ENCODE assay signal across 1 cellular context in the genomic region with DNA sequence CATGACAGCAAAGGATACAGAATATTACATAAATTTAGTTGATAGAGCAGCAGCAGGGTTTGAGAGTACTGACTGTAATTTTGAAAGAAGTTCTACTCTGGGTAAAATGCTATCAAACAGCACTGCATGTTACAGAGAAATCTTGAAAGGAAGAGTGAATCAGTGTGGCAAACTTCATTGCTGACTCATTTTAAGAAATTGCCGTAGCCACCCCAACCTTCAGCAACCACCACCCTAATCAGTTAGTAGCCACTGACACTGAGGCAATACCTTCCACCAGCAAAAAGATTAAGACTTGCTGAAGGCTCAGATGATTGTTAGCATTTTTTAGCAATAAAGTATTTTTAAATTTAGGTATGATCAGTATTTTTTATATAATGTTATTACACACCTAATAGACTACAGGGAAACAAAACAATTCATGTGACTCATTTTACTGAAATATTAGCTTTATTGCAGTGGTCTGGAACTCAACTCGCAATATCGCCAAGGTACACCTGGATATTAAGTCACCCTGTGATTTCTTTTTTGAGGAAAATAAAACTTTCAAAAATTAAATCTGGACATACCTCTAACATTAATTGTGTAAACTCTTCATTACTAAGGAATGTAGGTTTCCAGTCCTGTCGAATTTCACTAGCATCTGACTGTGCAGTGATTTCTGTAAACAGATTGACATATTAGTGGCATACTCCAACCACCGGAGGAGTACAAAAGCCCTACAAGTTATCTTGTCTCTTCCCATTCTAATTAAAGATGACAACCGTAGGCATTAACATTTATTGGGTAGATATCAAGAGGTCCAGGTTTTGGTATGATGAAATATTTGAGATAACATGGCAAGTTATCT.
TF ChIP-seq lines count a peak whose summit lies in the region.

No MANE protein-coding gene starts in this region.

TF ChIP-seq in SK-N-SH treated with all-trans-retinoic acid at 6 μM for 48 hours, 23 proteins besides CTCF, POLR2A, EP300 and RAD21 (continued from another document):
- TF ChIP-seq TSHZ2 (CRISPR knock-in tag; IDR thresholded peaks at IDR 0.05) (no peak), TCF4 (CRISPR knock-in tag; IDR thresholded peaks at IDR 0.05; ENCODE audit: borderline replicate concordance) (no peak), RARB (CRISPR knock-in tag; IDR thresholded peaks at IDR 0.05) (no peak), ZNF70 (CRISPR knock-in tag; IDR thresholded peaks at IDR 0.05) (no peak), ZNF565 (CRISPR knock-in tag; conservative IDR thresholded peaks at IDR 0.05; ENCODE audit: low read depth) (no peak), SNAI2 (CRISPR knock-in tag; IDR thresholded peaks at IDR 0.05) (no peak), ZNF8 (CRISPR knock-in tag; IDR thresholded peaks at IDR 0.05) (no peak)
